ENCODE assay signal across 31 cellular contexts in genomic region chr1:193755441-193755840, GRCh38.
"Had no signal": no experiment of that assay in that cellular context is flagged by ENCODE, and none has a peak within 500 bp of the region (broad histone marks: within the 10 kb centered on the region; RNA-seq: fewer than 3 reads in every experiment).

No MANE protein-coding gene starts in this region.

- H3K27ac Mint-ChIP-seq: activated B cell treated with CpG ODN at 0.5 μM for 24 hours; activated CD4-positive, alpha-beta memory T cell treated with anti-CD3 and anti-CD28 coated beads for 36 hours; activated CD4-positive, alpha-beta T cell treated with anti-CD3 and anti-CD28 coated beads, Interleukin-2, amount 10 ng/mL, durations not matched to agents 24 days and 14 days; activated CD8-positive, alpha-beta T cell treated with anti-CD3 and anti-CD28 coated beads for 36 hours; activated naive CD4-positive, alpha-beta T cell treated with anti-CD3 and anti-CD28 coated beads, Interleukin-2, amount 10 ng/mL, durations not matched to agents 7 days and 5 days; activated naive CD4-positive, alpha-beta T cell treated with anti-CD3 and anti-CD28 coated beads, Interleukin-2, amount 50 U/mL, for 24 hours; activated naive CD8-positive, alpha-beta T cell; activated naive CD8-positive, alpha-beta T cell treated with anti-CD3 and anti-CD28 coated beads, Interleukin-2, amount 10 ng/mL, durations not matched to agents 7 days and 5 days; activated naive CD8-positive, alpha-beta T cell treated with anti-CD3 and anti-CD28 coated beads, Interleukin-2, amount 50 U/mL, for 24 hours; activated T-helper 2 cell treated with anti-CD3 and anti-CD28 coated beads, Interferon-gamma antibody, Interleukin-2, Interleukin-4, amounts not matched to agents 10 μg/mL and 5 μg/mL and 100 μg/mL, durations not matched to agents 14 hours and 24 hours and 36 hours; T-helper 2 cell treated with Interferon-gamma antibody and Interleukin-4, amounts not matched to agents 5 μg/mL and 100 μg/mL, for 36 hours had no signal

- H3K9me3 ChIP-seq: body of pancreas, breast epithelium had no signal

- H3K9me3 Mint-ChIP-seq: activated B cell treated with CpG ODN at 0.5 μM for 24 hours had no signal

- H3K36me3 Mint-ChIP-seq: activated naive CD4-positive, alpha-beta T cell treated with anti-CD3 and anti-CD28 coated beads, Interleukin-2, amount 50 U/mL, for 24 hours had no signal

- H3K27ac ChIP-seq: body of pancreas, brain microvascular endothelial cell, breast epithelium, VCaP had no signal

- H3K4me1 ChIP-seq: body of pancreas, breast epithelium had no signal

- H3K4me1 Mint-ChIP-seq: activated B cell treated with CpG ODN at 0.5 μM for 24 hours; activated CD4-positive, alpha-beta T cell treated with anti-CD3 and anti-CD28 coated beads, Interleukin-2, amount 10 ng/mL, durations not matched to agents 24 days and 14 days; activated naive CD4-positive, alpha-beta T cell treated with anti-CD3 and anti-CD28 coated beads, Interleukin-2, amount 50 U/mL, for 24 hours; activated naive CD8-positive, alpha-beta T cell treated with anti-CD3 and anti-CD28 coated beads, Interleukin-2, amount 50 U/mL, for 24 hours had no signal

- H3K4me3 ChIP-seq: body of pancreas, breast epithelium had no signal

- H3K27me3 ChIP-seq: body of pancreas, brain microvascular endothelial cell, breast epithelium had no signal

- ATAC-seq: activated CD8-positive, alpha-beta T cell treated with anti-CD3 and anti-CD28 coated beads for 36 hours; activated naive CD8-positive, alpha-beta T cell treated with anti-CD3 and anti-CD28 coated beads, Interleukin-2, amount 50 U/mL, for 24 hours; body of pancreas had no signal

- H3K27me3 Mint-ChIP-seq: activated B cell treated with CpG ODN at 0.5 μM for 24 hours; activated CD4-positive, alpha-beta memory T cell treated with anti-CD3 and anti-CD28 coated beads for 36 hours; activated CD4-positive, alpha-beta T cell treated with anti-CD3 and anti-CD28 coated beads, Interleukin-2, amount 10 ng/mL, durations not matched to agents 24 days and 14 days; activated CD8-positive, alpha-beta T cell treated with anti-CD3 and anti-CD28 coated beads for 36 hours; activated naive CD4-positive, alpha-beta T cell treated with anti-CD3 and anti-CD28 coated beads, Interleukin-2, amount 10 ng/mL, durations not matched to agents 7 days and 5 days; activated naive CD4-positive, alpha-beta T cell treated with anti-CD3 and anti-CD28 coated beads, Interleukin-2, amount 50 U/mL, for 24 hours; activated naive CD8-positive, alpha-beta T cell; activated naive CD8-positive, alpha-beta T cell treated with anti-CD3 and anti-CD28 coated beads, Interleukin-2, amount 10 ng/mL, durations not matched to agents 7 days and 5 days; activated naive CD8-positive, alpha-beta T cell treated with anti-CD3 and anti-CD28 coated beads, Interleukin-2, amount 50 U/mL, for 24 hours had no signal

- H3K4me3 Mint-ChIP-seq: activated B cell treated with CpG ODN at 0.5 μM for 24 hours; activated CD4-positive, alpha-beta memory T cell treated with anti-CD3 and anti-CD28 coated beads for 36 hours; activated CD4-positive, alpha-beta T cell treated with anti-CD3 and anti-CD28 coated beads, Interleukin-2, amount 10 ng/mL, durations not matched to agents 24 days and 14 days; activated CD8-positive, alpha-beta T cell treated with anti-CD3 and anti-CD28 coated beads for 36 hours; activated naive CD4-positive, alpha-beta T cell treated with anti-CD3 and anti-CD28 coated beads, Interleukin-2, amount 10 ng/mL, durations not matched to agents 7 days and 5 days; activated naive CD4-positive, alpha-beta T cell treated with anti-CD3 and anti-CD28 coated beads, Interleukin-2, amount 50 U/mL, for 24 hours; activated naive CD8-positive, alpha-beta T cell; activated naive CD8-positive, alpha-beta T cell treated with anti-CD3 and anti-CD28 coated beads, Interleukin-2, amount 10 ng/mL, durations not matched to agents 7 days and 5 days; activated naive CD8-positive, alpha-beta T cell treated with anti-CD3 and anti-CD28 coated beads, Interleukin-2, amount 50 U/mL, for 24 hours; T-helper 2 cell treated with Interferon-gamma antibody and Interleukin-4, amounts not matched to agents 5 μg/mL and 100 μg/mL, for 36 hours had no signal

- H3K36me3 ChIP-seq: brain microvascular endothelial cell, breast epithelium had no signal

- DNase-seq: activated B cell treated with CpG ODN at 0.5 μM for 24 hours; activated CD4-positive, alpha-beta memory T cell treated with anti-CD3 and anti-CD28 coated beads for 36 hours; activated CD4-positive, alpha-beta T cell treated with anti-CD3 and anti-CD28 coated beads for 4 hours; activated CD4-positive, alpha-beta T cell treated with anti-CD3 and anti-CD28 coated beads, Interleukin-2, amount 10 ng/mL, durations not matched to agents 24 days and 14 days; activated CD4-positive, alpha-beta T cell treated with anti-CD3 and anti-CD28 coated beads, Interleukin-2, amount 50 U/mL, for 1 hour; activated CD4-positive, alpha-beta T cell treated with anti-CD3 and anti-CD28 coated beads, Interleukin-2, amount 50 U/mL, for 4 hours; activated CD4-positive, CD25-positive, alpha-beta regulatory T cell treated with anti-CD3 and anti-CD28 coated beads, Interleukin-2, amount 50 U/mL, for 72 hours; activated CD8-positive, alpha-beta memory T cell treated with anti-CD3 and anti-CD28 coated beads, Interleukin-2, amount 50 U/mL, for 4 hours; activated CD8-positive, alpha-beta T cell treated with anti-CD3 and anti-CD28 coated beads for 36 hours; activated effector memory CD4-positive, alpha-beta T cell treated with Interleukin-2 at 50 U/mL for 16 hours; activated gamma-delta T cell; activated naive CD4-positive, alpha-beta T cell treated with anti-CD3 and anti-CD28 coated beads, Interleukin-2, amount 10 ng/mL, durations not matched to agents 7 days and 5 days; activated naive CD4-positive, alpha-beta T cell treated with Interleukin-2 at 50 U/mL for 16 hours; activated naive CD8-positive, alpha-beta T cell treated with anti-CD3 and anti-CD28 coated beads, Interleukin-2, amount 10 ng/mL, durations not matched to agents 7 days and 5 days; activated naive CD8-positive, alpha-beta T cell treated with anti-CD3 and anti-CD28 coated beads, Interleukin-2, amount 50 U/mL, for 24 hours; activated T-cell treated with anti-CD3 and anti-CD28 coated beads for 4 hours; activated T-cell treated with anti-CD3 and anti-CD28 coated beads, Interleukin-2, amount 50 U/mL, for 1 hour; activated T-cell treated with anti-CD3 and anti-CD28 coated beads, Interleukin-2, amount 50 U/mL, for 48 hours; amygdala; anterior cingulate cortex; body of pancreas; brain microvascular endothelial cell; central memory CD4-positive, alpha-beta T cell; T-helper 2 cell; T-helper 9 cell had no signal
